In genomic region chr11:120307476-120307875, GRCh38 we compare ENCODE assay signal across 31 cellular contexts. TPM values are rescaled to one million over a fixed set of nuclear protein-coding genes. Genes with fewer than 3 reads are reported as not detected.
"Had no signal": no experiment of that assay in that cellular context is flagged by ENCODE, and none has a peak within 500 bp of the region (broad histone marks: within the 10 kb centered on the region; RNA-seq: fewer than 3 reads in every experiment).

No MANE protein-coding gene starts in this region.

- H3K36me3 ChIP-seq: left ventricle myocardium inferior, pancreas, prostate gland, stomach, thyroid gland, transverse colon, upper lobe of left lung, vagina had no signal

- DNase-seq: immature natural killer cell; kidney; left colon; left ventricle myocardium inferior; mesendoderm; midbrain; mucosa of descending colon; naive thymus-derived CD4-positive, alpha-beta T cell; nucleus accumbens; pancreas; retina; right cardiac atrium; stimulated activated CD4-positive, alpha-beta T cell treated with anti-CD3 and anti-CD28 coated beads, Interleukin-12 subunit alpha, Interleukin-12 subunit beta, amount 100 ng/mL, for 4 hours; stimulated activated CD4-positive, alpha-beta T cell treated with anti-CD3 and anti-CD28 coated beads, Interleukin-15, amount 100 ng/mL, for 24 hours; stimulated activated CD4-positive, alpha-beta T cell treated with anti-CD3 and anti-CD28 coated beads, Interleukin-2, amount 100 ng/mL, for 24 hours; stimulated activated CD4-positive, alpha-beta T cell treated with anti-CD3 and anti-CD28 coated beads, Interleukin-4, amount 100 ng/mL, for 1 hour; stimulated activated naive B cell treated with anti-CD40 and anti-IgM and Interleukin-4, amounts not matched to agents 10 μg/mL and 1 μg/mL and 100 μg/mL, for 72 hours; stimulated activated naive CD8-positive, alpha-beta T cell treated with anti-CD3 and anti-CD28 coated beads, Interleukin-15, Interleukin-2, amounts not matched to agents 100 U/mL and 50 U/mL, for 24 hours; stomach; testis; thyroid gland; transverse colon; upper lobe of left lung had no signal

- H3K27me3 ChIP-seq: hepatocyte, pancreas, stomach, testis, thyroid gland, transverse colon, upper lobe of left lung, vagina had no signal

- ATAC-seq: left colon; mucosa of descending colon; naive thymus-derived CD4-positive, alpha-beta T cell; natural killer cell treated with Interleukin-12 subunit alpha and Interleukin-12 subunit beta and Interleukin-15 and Interleukin-18, amount 100 ng/mL, for 72 hours; pancreas; right cardiac atrium; sciatic nerve; stimulated activated naive B cell treated with anti-CD40 and anti-IgM and Interleukin-4, amounts not matched to agents 10 μg/mL and 1 μg/mL and 100 μg/mL, for 72 hours; stimulated activated naive CD8-positive, alpha-beta T cell treated with anti-CD3 and anti-CD28 coated beads, Interleukin-15, Interleukin-2, amounts not matched to agents 100 U/mL and 50 U/mL, for 24 hours had no signal

- H3K27ac ChIP-seq: hepatocyte, left ventricle myocardium inferior, pancreas, prostate gland, stomach, testis, thyroid gland, transverse colon, upper lobe of left lung, vagina had no signal

- H3K4me3 ChIP-seq: hepatocyte, left ventricle myocardium inferior, lung, mucosa of descending colon, pancreas, prostate gland, skin epidermis, stomach, testis, thyroid gland, transverse colon, upper lobe of left lung, vagina had no signal

- H3K9me3 ChIP-seq: left ventricle myocardium inferior, mucosa of descending colon, pancreas, prostate gland, stomach, testis, thyroid gland, transverse colon, upper lobe of left lung, vagina had no signal

- H3K79me2 ChIP-seq: hepatocyte had no signal

- FAIRE-seq: islet of Langerhans, kidney, pancreas had no signal

- H3K4me1 ChIP-seq: left ventricle myocardium inferior, testis had no signal

- H2AFZ ChIP-seq: hepatocyte had no signal

- H3K4me2 ChIP-seq: hepatocyte had no signal

RNA-seq across cellular contexts. Expression of gene TLCD5, which starts 17.6 kb away (rescaled TPM):
- polyA plus RNA-seq: immature natural killer cell; naive thymus-derived CD4-positive, alpha-beta T cell had no signal
